ENCODE assay signal across 11 cellular contexts in the genomic region with DNA sequence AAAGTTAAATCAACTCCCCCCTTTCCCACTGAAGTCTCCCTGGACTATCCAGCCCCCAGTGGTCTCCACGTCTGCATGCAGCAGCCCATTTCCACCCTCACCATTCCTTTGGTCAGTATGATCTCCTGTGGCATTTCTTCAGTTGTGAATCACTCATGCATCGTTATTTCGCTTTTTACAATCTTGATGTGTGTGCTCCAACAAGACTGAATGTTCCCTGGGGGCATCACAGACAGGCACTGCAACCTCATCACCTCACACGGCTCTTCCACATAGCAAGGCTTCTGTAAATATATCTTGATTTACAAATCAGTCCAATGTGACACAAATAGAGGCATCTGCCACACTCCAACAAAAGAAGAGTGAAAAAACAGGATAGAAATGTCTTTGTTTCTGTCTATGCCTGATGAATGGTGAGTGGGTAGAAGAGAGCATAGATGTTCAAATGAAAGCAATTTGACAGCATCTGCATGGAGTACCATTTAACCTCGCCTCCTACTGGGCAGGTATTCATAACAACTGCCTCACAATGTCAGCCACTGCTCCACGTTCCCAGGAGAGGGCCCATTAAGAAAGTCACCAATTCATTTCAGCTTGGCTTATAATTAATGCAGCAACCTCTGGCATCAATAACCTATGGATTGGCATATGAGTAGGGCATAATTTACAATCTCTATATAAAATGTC. TPM values are rescaled to one million over a fixed set of nuclear protein-coding genes. Genes with fewer than 3 reads are reported as not detected.
A peak's percentile ranks its signal among the peaks of the same experiment; 100 is the strongest.
DNase-seq lines count a peak whose midpoint lies in the region; TF ChIP-seq lines count a peak whose summit lies in the region.
"Had no signal": no experiment of that assay in that cellular context is flagged by ENCODE, and none has a peak within 500 bp of the region (broad histone marks: within the 10 kb centered on the region; RNA-seq: fewer than 3 reads in every experiment).

No MANE protein-coding gene starts in this region.

- H3K9ac ChIP-seq in H9 (ENCODE audit: extremely low read depth, insufficient read length, low read length): no peak overlapping the region

- H3K4me1 ChIP-seq in ACC112 (ENCODE audit: control insufficient read depth, insufficient read depth, low read length, unreplicated experiment) (peaks cover 47% of the 10 kb centered on the region), H9 (ENCODE audit: insufficient read depth, low read length) (peaks cover 17% of the 10 kb centered on the region; the same call in 1 of the 2 replicates), SJSA1 (replicated peaks) (peaks cover 55% of the 10 kb centered on the region), adrenal gland (replicated peaks in 1 of 2) (peaks cover 0 to 38% of the 10 kb centered on the region in 2 donors)

- H3K27me3 Mint-ChIP-seq in H9 (ENCODE audit: low read depth): peaks cover 19% of the 10 kb centered on the region
- H3K27me3 Mint-ChIP-seq in immature natural killer cell (ENCODE audit: low read depth in 3 of 3): peaks cover 2 to 9% (median 2%) of the 10 kb centered on the region in 3 donors

- H3K36me3 Mint-ChIP-seq in H9 (ENCODE audit: insufficient read depth in 1 of 3, low read depth in 3 of 3) (peaks cover 0 to 4% (median 2%) of the 10 kb centered on the region in 3 experiments; a peak in 3 of 7 replicates), immature natural killer cell (peaks cover 0 to 5% (median 4%) of the 10 kb centered on the region in 3 donors)

- H3K4me1 Mint-ChIP-seq in H9: peaks cover 48 to 52% of the 10 kb centered on the region in 2 experiments
- H3K4me1 Mint-ChIP-seq in immature natural killer cell: peaks cover 0 to 85% of the 10 kb centered on the region in 2 donors

- no peak overlapping the region for H3K4ac ChIP-seq in H9 (ENCODE audit: low read depth, low read length)

- intact Hi-C loops in adrenal gland (cut with DNase I): no loop called here

- WGBS in H9 (ENCODE audit: extremely low coverage, insufficient read length, low lambda C conversion rate): no CpG with 5 or more reads among the region's 6 CpGs
- WGBS in adrenal gland, 4 donors: 86 to 89% (median 88%) methylated on average over 6 of the region's 6 CpGs

- H3K4me2 ChIP-seq in H9 (ENCODE audit: insufficient read depth, insufficient read length, low read length): no peak overlapping the region

- H2BK15ac ChIP-seq in H9 (ENCODE audit: low read depth, low read length): no peak overlapping the region

- no peak overlapping the region for H3K14ac ChIP-seq in H9 (ENCODE audit: insufficient read depth, low read length)

- H3K9me3 Mint-ChIP-seq in H9 (no peaks in the 10 kb centered on the region), immature natural killer cell (peaks cover 0 to 1% (median 0%) of the 10 kb centered on the region in 6 donors)

- H2BK20ac ChIP-seq in H9 (ENCODE audit: low read depth, low read length, poor library complexity, severe bottlenecking): no peak overlapping the region

- H3K79me2 ChIP-seq in ACC112 (ENCODE audit: control insufficient read depth, insufficient read depth, low read length, unreplicated experiment) (peaks cover 87% of the 10 kb centered on the region), H9 (ENCODE audit: insufficient read depth, low read length) (no peaks in the 10 kb centered on the region)

- H2AK5ac ChIP-seq in H9 (ENCODE audit: insufficient read length, low read length): no peak overlapping the region

- TF ChIP-seq CTCF in H9 (conservative IDR thresholded peaks at IDR 0.05): peak; percentile 10; the same call in 1 of the 3 replicates
- TF ChIP-seq CTCF in adrenal gland (IDR thresholded peaks at IDR 0.05): no peak

- no peak overlapping the region for H3T11ph ChIP-seq in H9 (ENCODE audit: low read length)

- H3K79me1 ChIP-seq in H9 (ENCODE audit: insufficient read depth, low read depth, low read length, poor library complexity, severe bottlenecking): no peaks in the 10 kb centered on the region

- peak overlapping the region; percentile 98 for H3K27ac ChIP-seq in ACC112 (ENCODE audit: low read depth, low read length)
- no peak overlapping the region for H3K27ac ChIP-seq in H9 (ENCODE audit: insufficient read length, low read depth, low read length)
- peak overlapping the region; percentile 85; the same call in 1 of the 2 replicates for H3K27ac ChIP-seq in SJSA1
- no peak overlapping the region for H3K27ac ChIP-seq in adrenal gland

- H3K23me2 ChIP-seq in H9 (ENCODE audit: insufficient read length, low read depth, low read length, poor library complexity, severe bottlenecking): peaks cover 7% of the 10 kb centered on the region

- H3K23ac ChIP-seq in H9 (ENCODE audit: insufficient read length, low read depth, low read length): no peak overlapping the region

- H2AFZ ChIP-seq in ACC112 (ENCODE audit: low read length, unreplicated experiment) (no peak overlapping the region), H9 (ENCODE audit: low read length) (no peak overlapping the region)

- no peak overlapping the region for H2BK120ac ChIP-seq in H9 (ENCODE audit: low read depth, low read length, poor library complexity, severe bottlenecking)

- H2BK5ac ChIP-seq in H9 (ENCODE audit: insufficient read length, low read length): no peak overlapping the region

- H3K4me3 ChIP-seq in ACC112 (ENCODE audit: low read depth, low read length) (no peak overlapping the region), SJSA1 (no peak overlapping the region), adrenal gland (no peak overlapping the region)

- no peak for TF ChIP-seq POLR2A in adrenal gland (IDR thresholded peaks at IDR 0.05)

- no peaks in the 10 kb centered on the region for H4K20me1 ChIP-seq in H9 (ENCODE audit: control insufficient read depth, insufficient read depth, insufficient read length)

- H2BK12ac ChIP-seq in H9 (ENCODE audit: insufficient read length, low read depth, low read length): no peak overlapping the region

- no peak overlapping the region for H3K27ac Mint-ChIP-seq in H9
- peak overlapping the region; percentile 90 to 98 (median 96) for H3K27ac Mint-ChIP-seq in immature natural killer cell

- H3K56ac ChIP-seq in H9 (ENCODE audit: insufficient read length, low read depth, low read length): no peak overlapping the region

- H3K4me3 Mint-ChIP-seq in H9 (no peak overlapping the region; a peak in 1 of 5 replicates), immature natural killer cell (peak overlapping the region; percentile 94 to 99 (median 98))

- H4K91ac ChIP-seq in H9 (ENCODE audit: insufficient read length, low read depth, low read length): no peak overlapping the region

- H3K36me3 ChIP-seq in ACC112 (ENCODE audit: insufficient read depth, low read length): peaks cover 13% of the 10 kb centered on the region; the same call in 1 of the 2 replicates
- peaks cover 61% of the 10 kb centered on the region for H3K36me3 ChIP-seq in SJSA1
- no peaks in the 10 kb centered on the region for H3K36me3 ChIP-seq in adrenal gland (replicated peaks in 1 of 2)
- H3K36me3 ChIP-seq: BE2C had no signal

- no peak overlapping the region for H4K5ac ChIP-seq in H9 (ENCODE audit: insufficient read length, low read depth, low read length)

- no peak overlapping the region for H4K8ac ChIP-seq in H9 (replicated peaks; ENCODE audit: insufficient read length, low read depth, low read length)

- no peak overlapping the region for H3K18ac ChIP-seq in H9 (ENCODE audit: insufficient read length, low read depth, low read length)

- H3K9me3 ChIP-seq in H9 (ENCODE audit: control insufficient read depth, low read depth, low read length) (no peaks in the 10 kb centered on the region), SJSA1 (replicated peaks) (no peaks in the 10 kb centered on the region), adrenal gland (replicated peaks in 1 of 3) (no peaks in the 10 kb centered on the region)
- H3K9me3 ChIP-seq: BE2C had no signal

- H3K27me3 ChIP-seq in ACC112 (ENCODE audit: insufficient read depth, low read length) (no peaks in the 10 kb centered on the region), H9 (ENCODE audit: insufficient read depth, low read length) (peaks cover 7% of the 10 kb centered on the region; the same call in 1 of the 2 replicates), SJSA1 (replicated peaks) (no peaks in the 10 kb centered on the region), adrenal gland (no peaks in the 10 kb centered on the region)
- H3K27me3 ChIP-seq: BE2C had no signal

- DNase-seq in H9 (no peak), SJSA1 (ENCODE audit: low read depth in 1 of 2, low spot score in 2 of 2) (no peak), immature natural killer cell (no peak), NCI-H2227 treated with DMSO at 0.1 percent for 48 hours (lab: John Stamatoyannopoulos, UW) (no peak), NCI-H774 (lab: John Stamatoyannopoulos, UW) (no peak), adrenal gland (no peak), NCI-H510A (lab: John Stamatoyannopoulos, UW) (no peak)
- DNase-seq: activated CD4-positive, alpha-beta T cell treated with anti-CD3 and anti-CD28 coated beads, Interleukin-2, amount 50 U/mL, for 4 hours; BE2C; NCI-H446 had no signal

RNA-seq across cellular contexts. Expression of gene HEG1, which starts 5.2 kb away (rescaled TPM):
- 9.3 and 10.3 TPM in 2 replicates for total RNA-seq in H9 (2021)
- 21.6 and 24.0 TPM in 2 replicates for total RNA-seq in SJSA1 (2014; rRNA removed; shearing (Covaris generic))
- polyA plus RNA-seq in immature natural killer cell: 10 to 100 TPM in 1 of 3 donors, 1 to 10 TPM in 2; 2.1 to 12.1 (median 4.9) TPM
- total RNA-seq in adrenal gland: 100 to 1,000 TPM in 1 of 8 donors, 10 to 100 TPM in 7; 32.0 to 107 (median 45.8) TPM
- 10 to 100 TPM in 1 of 3 donors, 1 to 10 TPM in 2; 6.2 to 29.0 (median 8.4) TPM for polyA plus RNA-seq in adrenal gland

Comparison
In these comparisons a context has a peak if more than half of its experiments do, and no peak if none do; other contexts are left out.
1. H3K27ac ChIP-seq: peak in ACC112 (single experiment) and SJSA1 (single experiment); none in H9 (single experiment) and adrenal gland (0 of 5).
2. H3K27ac Mint-ChIP-seq: peak in immature natural killer cell (6 of 6); none in H9 (0 of 3).
3. H3K4me3 Mint-ChIP-seq: peak in immature natural killer cell (5 of 5); none in H9 (0 of 2).